ENCODE assay signal across 10 cellular contexts in the genomic region with DNA sequence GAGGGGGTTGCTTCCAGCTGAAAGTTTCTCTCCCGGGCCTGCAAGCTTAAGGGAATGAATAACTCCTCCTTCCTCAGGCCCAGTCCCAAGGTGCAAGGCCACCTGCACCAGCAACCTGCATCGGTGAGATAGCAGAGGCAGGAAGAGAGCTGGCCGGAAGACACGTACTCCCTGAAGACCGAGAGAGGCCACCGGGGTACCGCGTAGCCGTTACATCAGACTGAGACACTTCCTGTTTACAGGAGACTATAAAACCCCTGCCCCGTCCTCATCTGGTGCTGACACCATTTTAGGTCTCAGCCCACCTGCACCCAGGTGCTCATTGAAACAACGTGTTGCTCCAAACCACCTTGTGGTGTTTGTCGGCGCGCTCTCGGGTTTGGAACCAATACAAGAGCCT. TPM values are rescaled to one million over a fixed set of nuclear protein-coding genes. Genes with fewer than 3 reads are reported as not detected.
DNase-seq lines count a peak whose midpoint lies in the region; ATAC-seq and TF ChIP-seq lines count a peak whose summit lies in the region.
"Had no signal": no experiment of that assay in that cellular context is flagged by ENCODE, and none has a peak within 500 bp of the region (broad histone marks: within the 10 kb centered on the region; RNA-seq: fewer than 3 reads in every experiment).

No MANE protein-coding gene starts in this region.

- no peaks in the 10 kb centered on the region for H3K9me3 Mint-ChIP-seq in activated T-cell treated with anti-CD3 and anti-CD28 coated beads, Interleukin-2, amount 50 U/mL, for 72 hours
- peaks cover 0 to 2% (median 0%) of the 10 kb centered on the region in 7 donors for H3K9me3 Mint-ChIP-seq in naive B cell

- H3K36me3 ChIP-seq in Peyer's patch: no peaks in the 10 kb centered on the region

- ATAC-seq in activated T-cell treated with anti-CD3 and anti-CD28 coated beads, Interleukin-2, amount 50 U/mL, for 72 hours (replicated peaks in 1 of 2): peak; percentile 36 to 45
- ATAC-seq in naive B cell (ENCODE audit: low read depth in 2 of 2): peak; percentile 46 to 76
- ATAC-seq in HG03039 (IDR thresholded peaks at IDR 0.05; ENCODE audit: unreplicated experiment): no peak
- ATAC-seq: SK-N-SH treated with all-trans-retinoic acid at 6 μM for 48 hours had no signal

- no peaks in the 10 kb centered on the region for H3K9me3 ChIP-seq in Peyer's patch

- no peaks in the 10 kb centered on the region for H3K27me3 ChIP-seq in Peyer's patch

- peak overlapping the region; percentile 16 for H3K27ac Mint-ChIP-seq in activated T-cell treated with anti-CD3 and anti-CD28 coated beads, Interleukin-2, amount 50 U/mL, for 72 hours
- H3K27ac Mint-ChIP-seq in naive B cell: peak overlapping the region in 2 of 6 donors; percentile 46 to 66
- H3K27ac Mint-ChIP-seq: mesothelial cell of epicardium had no signal

- no peak overlapping the region for H3K27ac ChIP-seq in Peyer's patch

- peaks cover 31% of the 10 kb centered on the region for H3K4me1 Mint-ChIP-seq in activated T-cell treated with anti-CD3 and anti-CD28 coated beads, Interleukin-2, amount 50 U/mL, for 72 hours (ENCODE audit: low read depth)
- peaks cover 4 to 18% (median 15%) of the 10 kb centered on the region in 3 donors for H3K4me1 Mint-ChIP-seq in naive B cell

- no peaks in the 10 kb centered on the region for H3K4me1 ChIP-seq in Peyer's patch

- peak overlapping the region; percentile 25 to 65 for H3K4me3 Mint-ChIP-seq in activated T-cell treated with anti-CD3 and anti-CD28 coated beads, Interleukin-2, amount 50 U/mL, for 72 hours
- H3K4me3 Mint-ChIP-seq in naive B cell: peak overlapping the region in 2 of 8 donors; percentile 13 to 65
- H3K4me3 Mint-ChIP-seq: mesothelial cell of epicardium had no signal

- no peak for TF ChIP-seq CTCF in Peyer's patch (IDR thresholded peaks at IDR 0.05)

- H3K27me3 Mint-ChIP-seq in activated T-cell treated with anti-CD3 and anti-CD28 coated beads, Interleukin-2, amount 50 U/mL, for 72 hours (ENCODE audit: low read depth): peaks cover 6% of the 10 kb centered on the region
- peaks cover 4 to 16% (median 10%) of the 10 kb centered on the region in 3 donors for H3K27me3 Mint-ChIP-seq in naive B cell

- peak; percentile 51 for DNase-seq in CMK (ENCODE audit: low read depth)
- peak in 2 of 3 donors; percentile 55 to 62 for DNase-seq in Peyer's patch
- peak; percentile 25 to 57 for DNase-seq in activated T-cell treated with anti-CD3 and anti-CD28 coated beads, Interleukin-2, amount 50 U/mL, for 72 hours
- peak; percentile 8 for DNase-seq in naive B cell
- DNase-seq in NCI-H2196 treated with DMSO at 0.1 percent for 48 hours (lab: John Stamatoyannopoulos, UW; ENCODE audit: unreplicated experiment): no peak
- DNase-seq in amniotic stem cell (lab: John Stamatoyannopoulos, UW): no peak
- DNase-seq: cerebellar nuclear complex had no signal

- TF ChIP-seq POLR2A in Peyer's patch (IDR thresholded peaks at IDR 0.05): no peak

- H3K4me3 ChIP-seq in Peyer's patch: no peak overlapping the region

- no peaks in the 10 kb centered on the region for H3K36me3 Mint-ChIP-seq in activated T-cell treated with anti-CD3 and anti-CD28 coated beads, Interleukin-2, amount 50 U/mL, for 72 hours (ENCODE audit: insufficient read depth in 2 of 2)
- no peaks in the 10 kb centered on the region for H3K36me3 Mint-ChIP-seq in naive B cell
- H3K36me3 Mint-ChIP-seq: mesothelial cell of epicardium had no signal

RNA-seq across cellular contexts. Expression of gene PRNP, which starts 25.1 kb away (rescaled TPM):
- total RNA-seq in Peyer's patch: 10 to 100 TPM; 14.7 to 22.9 (median 19.3) TPM
- total RNA-seq in activated T-cell treated with anti-CD3 and anti-CD28 coated beads, Interleukin-2, amount 50 U/mL, for 72 hours: 10 to 100 TPM; 69.3 to 97.3 TPM
- polyA plus RNA-seq in naive B cell (ENCODE audit: low read depth in 6 of 6): 100 to 1,000 TPM in 1 of 6 donors, 10 to 100 TPM in 5; 78.0 to 151 (median 86.2) TPM

Comparison
In these comparisons a context has a peak if more than half of its experiments do, and no peak if none do; other contexts are left out.
1. DNase-seq: peak in CMK (single experiment), Peyer's patch (2 of 3), activated T-cell treated with anti-CD3 and anti-CD28 coated beads, Interleukin-2, amount 50 U/mL, for 72 hours (2 of 2) and naive B cell (single experiment); none in NCI-H2196 treated with DMSO at 0.1 percent for 48 hours (single experiment) and amniotic stem cell (single experiment).